ENCODE assay signal across 1 cellular context in the genomic region with DNA sequence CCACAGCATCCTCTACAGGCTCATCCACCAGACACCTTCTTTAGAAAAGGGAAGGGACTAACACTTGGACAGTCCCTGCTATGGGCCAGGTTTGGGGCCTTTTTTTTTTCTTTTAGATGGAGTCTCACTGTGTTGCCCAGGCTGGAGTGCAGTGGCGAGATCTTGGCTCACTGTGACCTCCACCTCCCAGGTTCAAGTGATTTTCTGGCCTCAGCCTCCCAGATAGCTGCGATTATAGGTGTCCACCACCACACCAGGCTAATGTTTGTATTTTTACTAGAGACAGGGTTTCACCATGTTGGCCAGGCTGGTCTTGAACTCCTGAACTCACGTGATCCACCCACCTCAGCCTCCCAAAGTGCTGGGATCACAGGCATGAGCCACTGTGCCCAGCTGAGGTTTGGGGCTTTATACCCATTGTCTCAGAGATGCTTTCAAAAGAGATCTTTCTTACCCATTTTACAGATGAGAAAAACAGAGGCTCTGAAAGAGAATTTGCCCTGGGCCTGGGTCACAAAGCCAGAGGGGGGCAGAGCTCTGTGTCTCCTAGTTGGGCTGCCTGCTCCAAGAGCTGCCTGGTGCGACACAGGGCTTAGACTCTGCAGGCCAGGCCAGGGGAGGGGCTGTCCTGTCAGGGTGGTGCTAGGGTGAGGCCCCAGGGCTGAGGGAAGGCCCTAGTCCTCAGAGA.
TF ChIP-seq lines count a peak whose summit lies in the region.

No MANE protein-coding gene starts in this region.

TF ChIP-seq in WTC11, 78 proteins besides CTCF, POLR2A, EP300 and RAD21 (continued from another document):
- TF ChIP-seq MYBL2 (CRISPR knock-in tag; IDR thresholded peaks at IDR 0.05), result no peak
- no peak for TF ChIP-seq SMAD3 (CRISPR knock-in tag; IDR thresholded peaks at IDR 0.05; ENCODE audit: borderline replicate concordance)
- TF ChIP-seq, protein P1, sequence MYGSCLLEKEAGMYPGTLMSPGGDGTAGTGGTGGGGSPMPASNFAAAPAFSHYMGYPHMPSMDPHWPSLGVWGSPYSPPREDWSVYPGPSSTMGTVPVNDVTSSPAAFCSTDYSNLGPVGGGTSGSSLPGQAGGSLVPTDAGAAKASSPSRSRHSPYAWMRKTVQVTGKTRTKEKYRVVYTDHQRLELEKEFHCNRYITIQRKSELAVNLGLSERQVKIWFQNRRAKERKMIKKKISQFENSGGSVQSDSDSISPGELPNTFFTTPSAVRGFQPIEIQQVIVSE (CRISPR knock-in tag; IDR thresholded peaks at IDR 0.05; ENCODE audit: borderline replicate concordance), result no peak
- 0 out of 2 replicates have a peak, but pooled peaks have one; percentile 10 for TF ChIP-seq GTF2I (CRISPR knock-in tag; conservative IDR thresholded peaks at IDR 0.05)
